8 cellular contexts compared by ENCODE assay signal in genomic region chr9:125407974-125408900, GRCh38.
DNase-seq lines count a peak whose midpoint lies in the region; ATAC-seq and TF ChIP-seq lines count a peak whose summit lies in the region.

No MANE protein-coding gene starts in this region.

- H3K9me3 ChIP-seq in Karpas-422 (ENCODE audit: low read length) (no peaks in the 10 kb centered on the region), testis (no peaks in the 10 kb centered on the region)

- no peaks in the 10 kb centered on the region for H3K9me3 Mint-ChIP-seq in activated naive CD4-positive, alpha-beta T cell treated with anti-CD3 and anti-CD28 coated beads, Interleukin-2, amount 10 ng/mL, durations not matched to agents 7 days and 5 days
- H3K9me3 Mint-ChIP-seq in glutamatergic neuron (ENCODE audit: unreplicated experiment), result peaks cover 10% of the 10 kb centered on the region
- no peaks in the 10 kb centered on the region for H3K9me3 Mint-ChIP-seq in osteocyte (ENCODE audit: unreplicated experiment)

- peaks cover 15% of the 10 kb centered on the region for H3K4me1 Mint-ChIP-seq in activated naive CD4-positive, alpha-beta T cell treated with anti-CD3 and anti-CD28 coated beads, Interleukin-2, amount 10 ng/mL, durations not matched to agents 7 days and 5 days
- peaks cover 11% of the 10 kb centered on the region for H3K4me1 Mint-ChIP-seq in glutamatergic neuron (ENCODE audit: low read depth, unreplicated experiment)
- peaks cover 6% of the 10 kb centered on the region for H3K4me1 Mint-ChIP-seq in osteocyte (ENCODE audit: unreplicated experiment)

- H3K36me3 ChIP-seq in Karpas-422 (ENCODE audit: insufficient read depth, low read length), result no peaks in the 10 kb centered on the region
- H3K36me3 ChIP-seq in testis (ENCODE audit: low read depth, missing control alignments), result no peaks in the 10 kb centered on the region

- no peak overlapping the region for H3K27ac ChIP-seq in Karpas-422 (ENCODE audit: low read length)
- H3K27ac ChIP-seq in testis, result no peak overlapping the region

- H4K20me1 ChIP-seq in Karpas-422 (ENCODE audit: insufficient read depth, low read depth, low read length), result no peaks in the 10 kb centered on the region

- H3K4me3 Mint-ChIP-seq in activated naive CD4-positive, alpha-beta T cell treated with anti-CD3 and anti-CD28 coated beads, Interleukin-2, amount 10 ng/mL, durations not matched to agents 7 days and 5 days, result peak overlapping the region; percentile 61
- peak overlapping the region; percentile 76 for H3K4me3 Mint-ChIP-seq in glutamatergic neuron (ENCODE audit: unreplicated experiment)
- peak overlapping the region; percentile 71 for H3K4me3 Mint-ChIP-seq in osteocyte (ENCODE audit: unreplicated experiment)

- no peak for TF ChIP-seq POLR2A in testis (IDR thresholded peaks at IDR 0.05)

- CTCF ChIA-PET in activated naive CD4-positive, alpha-beta T cell treated with anti-CD3 and anti-CD28 coated beads, Interleukin-2, amount 10 ng/mL, durations not matched to agents 7 days and 5 days (lab: Charles Lee), result interaction anchor here (0.6 to 2.9 kb wide), 22 partner anchors 18 to 1083 kb away, joined by 3 to 17 read pairs (median 4); no protein-coding TSS in a partner anchor

- peak; percentile 72 for ATAC-seq in GM19043 (IDR thresholded peaks at IDR 0.05; ENCODE audit: low read depth, unreplicated experiment)

- intact Hi-C loops in testis (cut with DNase I; ENCODE audit: low total_unique reads), result loop anchor here (5.0 kb wide), 1 partner anchor 829 kb away; no protein-coding TSS in a partner anchor

- H3K4me1 ChIP-seq in Karpas-422 (ENCODE audit: low read length) (peaks cover 5% of the 10 kb centered on the region), testis (no peaks in the 10 kb centered on the region)

- in situ Hi-C loops in SK-MEL-5 (cut with HindIII; ENCODE audit: low pct_unique_long_range_greater_than_20kb, low sequenced_read_pairs), result no loop called here

- DNase-seq in AG08396 (ENCODE audit: low spot score) (peak; percentile 95), Karpas-422 (peak; percentile 89), SK-MEL-5 (ENCODE audit: low read depth, low spot score) (peak; percentile 66), glutamatergic neuron (peak; percentile 91), osteocyte (ENCODE audit: extremely low spot score, unreplicated experiment) (peak; percentile 94), testis (peak; percentile 84)
- DNase-seq in activated naive CD4-positive, alpha-beta T cell treated with anti-CD3 and anti-CD28 coated beads, Interleukin-2, amount 10 ng/mL, durations not matched to agents 7 days and 5 days, result peak; percentile 82

- peak; percentile 92 for TF ChIP-seq CTCF in glutamatergic neuron (IDR thresholded peaks at IDR 0.05; ENCODE audit: partially characterized antibody, unreplicated experiment)
- peak; percentile 99 for TF ChIP-seq CTCF in osteocyte (IDR thresholded peaks at IDR 0.05)
- TF ChIP-seq CTCF in testis (IDR thresholded peaks at IDR 0.05), result peak; percentile 62 to 88 (median 81)

- no peak overlapping the region for H3K9ac ChIP-seq in Karpas-422 (ENCODE audit: low read length)

- H2AFZ ChIP-seq in Karpas-422 (ENCODE audit: low read length), result no peak overlapping the region

- peak overlapping the region; percentile 63 for H3K4me2 ChIP-seq in Karpas-422 (ENCODE audit: low read depth, low read length, poor library complexity, severe bottlenecking)

- peak overlapping the region; percentile 45; the same call in 1 of the 2 replicates for H3K4me3 ChIP-seq in Karpas-422 (ENCODE audit: low read length)
- peak overlapping the region; percentile 60 to 68 for H3K4me3 ChIP-seq in testis

- H3K79me2 ChIP-seq in Karpas-422 (ENCODE audit: low read length), result no peaks in the 10 kb centered on the region

- no peaks in the 10 kb centered on the region for H3K9me2 ChIP-seq in Karpas-422 (replicated peaks; ENCODE audit: insufficient read depth, low read length)

- H3K27me3 ChIP-seq in Karpas-422 (ENCODE audit: low read length) (no peaks in the 10 kb centered on the region), testis (no peaks in the 10 kb centered on the region)

- no peaks in the 10 kb centered on the region for H3K36me3 Mint-ChIP-seq in activated naive CD4-positive, alpha-beta T cell treated with anti-CD3 and anti-CD28 coated beads, Interleukin-2, amount 10 ng/mL, durations not matched to agents 7 days and 5 days
- peaks cover 15% of the 10 kb centered on the region for H3K36me3 Mint-ChIP-seq in glutamatergic neuron (ENCODE audit: unreplicated experiment)
- H3K36me3 Mint-ChIP-seq in osteocyte (ENCODE audit: unreplicated experiment), result peaks cover 2% of the 10 kb centered on the region

- H3K27ac Mint-ChIP-seq in activated naive CD4-positive, alpha-beta T cell treated with anti-CD3 and anti-CD28 coated beads, Interleukin-2, amount 10 ng/mL, durations not matched to agents 7 days and 5 days, result no peak overlapping the region
- H3K27ac Mint-ChIP-seq in glutamatergic neuron (ENCODE audit: unreplicated experiment) (peak overlapping the region; percentile 59), osteocyte (ENCODE audit: unreplicated experiment) (peak overlapping the region; percentile 34)

- 4 to 5% methylated on average over 33 to 72 of the region's 104 CpGs for WGBS in testis, 2 donors

- peaks cover 58% of the 10 kb centered on the region for H3K27me3 Mint-ChIP-seq in activated naive CD4-positive, alpha-beta T cell treated with anti-CD3 and anti-CD28 coated beads, Interleukin-2, amount 10 ng/mL, durations not matched to agents 7 days and 5 days
- H3K27me3 Mint-ChIP-seq in glutamatergic neuron (ENCODE audit: unreplicated experiment) (peaks cover 16% of the 10 kb centered on the region), osteocyte (ENCODE audit: unreplicated experiment) (no peaks in the 10 kb centered on the region)
